Comparison of ENCODE assay signal across 14 cellular contexts in genomic region chr3:177746259-177747021, GRCh38.
DNase-seq lines count a peak whose midpoint lies in the region; ATAC-seq, FAIRE-seq and TF ChIP-seq lines count a peak whose summit lies in the region.
"Had no signal": no experiment of that assay in that cellular context is flagged by ENCODE, and none has a peak within 500 bp of the region (broad histone marks: within the 10 kb centered on the region; RNA-seq: fewer than 3 reads in every experiment).

No MANE protein-coding gene starts in this region.

- H3K27ac ChIP-seq in brain microvascular endothelial cell (no peak overlapping the region), keratinocyte (ENCODE audit: control insufficient read depth, insufficient read depth, low read length) (peak overlapping the region; percentile 19), gastroesophageal sphincter (no peak overlapping the region)
- H3K27ac ChIP-seq: right lobe of liver had no signal

- H3K4me1 Mint-ChIP-seq in stimulated activated effector memory CD8-positive, alpha-beta T cell treated with anti-CD3 and anti-CD28 coated beads, Interleukin-12 subunit alpha, Interleukin-12 subunit beta, amount 100 ng/mL, for 72 hours = no peaks in the 10 kb centered on the region
- H3K4me1 Mint-ChIP-seq: activated naive CD8-positive, alpha-beta T cell treated with anti-CD3 and anti-CD28 coated beads, Interleukin-2, amount 10 ng/mL, durations not matched to agents 7 days and 5 days had no signal

- no peak for TF ChIP-seq POLR2A in gastroesophageal sphincter (IDR thresholded peaks at IDR 0.05)

- H3K4me1 ChIP-seq in keratinocyte (ENCODE audit: control insufficient read depth, extremely low read depth, insufficient read depth, low read length) (peaks cover 32% of the 10 kb centered on the region), gastroesophageal sphincter (peaks cover 0 to 9% (median 0%) of the 10 kb centered on the region in 3 donors)
- H3K4me1 ChIP-seq: right lobe of liver had no signal

- H4K20me1 ChIP-seq in keratinocyte (ENCODE audit: control insufficient read depth, extremely low read depth, insufficient read depth, low read length) = no peaks in the 10 kb centered on the region

- peak overlapping the region; percentile 44 for H3K4me2 ChIP-seq in keratinocyte (ENCODE audit: control insufficient read depth, extremely low read depth, insufficient read depth, low read depth, low read length)

- 60 to 82% methylated on average over 6 of the region's 6 CpGs for WGBS in gastroesophageal sphincter (ENCODE audit: low coverage in 1 of 2), 2 donors

- H3K9me3 Mint-ChIP-seq in stimulated activated effector memory CD8-positive, alpha-beta T cell treated with anti-CD3 and anti-CD28 coated beads, Interleukin-12 subunit alpha, Interleukin-12 subunit beta, amount 100 ng/mL, for 72 hours = no peaks in the 10 kb centered on the region
- H3K9me3 Mint-ChIP-seq: activated B cell treated with CpG ODN at 0.5 μM for 24 hours; CD4-positive, alpha-beta T cell; stimulated activated memory B cell treated with anti-CD40 and anti-IgM and Interleukin-4, amounts not matched to agents 10 μg/mL and 1 μg/mL and 100 μg/mL, for 72 hours had no signal

- in situ Hi-C loops in brain microvascular endothelial cell (cut with HindIII; ENCODE audit: low pct_ligation_motif_present, low sequenced_read_pairs) = no loop called here

- H3K27ac Mint-ChIP-seq in stimulated activated effector memory CD8-positive, alpha-beta T cell treated with anti-CD3 and anti-CD28 coated beads, Interleukin-12 subunit alpha, Interleukin-12 subunit beta, amount 100 ng/mL, for 72 hours = no peak overlapping the region
- H3K27ac Mint-ChIP-seq: activated B cell treated with CpG ODN at 0.5 μM for 24 hours; activated naive CD8-positive, alpha-beta T cell treated with anti-CD3 and anti-CD28 coated beads, Interleukin-2, amount 10 ng/mL, durations not matched to agents 7 days and 5 days; CD4-positive, alpha-beta T cell; stimulated activated memory B cell treated with anti-CD40 and anti-IgM and Interleukin-4, amounts not matched to agents 10 μg/mL and 1 μg/mL and 100 μg/mL, for 72 hours had no signal

- peak overlapping the region; percentile 54 for H2AFZ ChIP-seq in keratinocyte (ENCODE audit: control insufficient read depth, low read length)

- H3K36me3 ChIP-seq in brain microvascular endothelial cell (replicated peaks) (no peaks in the 10 kb centered on the region), keratinocyte (ENCODE audit: control insufficient read depth in 2 of 2, extremely low read depth in 1 of 2, insufficient read depth in 2 of 2, low read length in 2 of 2) (no peaks in the 10 kb centered on the region), gastroesophageal sphincter (no peaks in the 10 kb centered on the region)
- H3K36me3 ChIP-seq: right lobe of liver had no signal

- no peaks in the 10 kb centered on the region for H3K79me2 ChIP-seq in keratinocyte (ENCODE audit: control insufficient read depth, insufficient read depth, low read length)

- FAIRE-seq in keratinocyte (lab: Jason Lieb, UNC) = peak; percentile 92
- FAIRE-seq: kidney had no signal

- no peak overlapping the region for H3K9ac ChIP-seq in keratinocyte (ENCODE audit: control insufficient read depth, extremely low read depth, insufficient read depth, low read length)

- no peaks in the 10 kb centered on the region for H3K9me1 ChIP-seq in keratinocyte (ENCODE audit: control insufficient read depth, extremely low read depth, insufficient read depth, low read length)

- H3K4me3 Mint-ChIP-seq in stimulated activated effector memory CD8-positive, alpha-beta T cell treated with anti-CD3 and anti-CD28 coated beads, Interleukin-12 subunit alpha, Interleukin-12 subunit beta, amount 100 ng/mL, for 72 hours = no peak overlapping the region
- H3K4me3 Mint-ChIP-seq: activated B cell treated with CpG ODN at 0.5 μM for 24 hours; activated naive CD8-positive, alpha-beta T cell treated with anti-CD3 and anti-CD28 coated beads, Interleukin-2, amount 10 ng/mL, durations not matched to agents 7 days and 5 days; CD4-positive, alpha-beta T cell; stimulated activated memory B cell treated with anti-CD40 and anti-IgM and Interleukin-4, amounts not matched to agents 10 μg/mL and 1 μg/mL and 100 μg/mL, for 72 hours had no signal

- H3K9me3 ChIP-seq in keratinocyte (ENCODE audit: control insufficient read depth, low read depth, low read length) (no peaks in the 10 kb centered on the region), gastroesophageal sphincter (no peaks in the 10 kb centered on the region)
- H3K9me3 ChIP-seq: right lobe of liver had no signal

- ATAC-seq in stimulated activated effector memory CD8-positive, alpha-beta T cell treated with anti-CD3 and anti-CD28 coated beads, Interleukin-12 subunit alpha, Interleukin-12 subunit beta, amount 100 ng/mL, for 72 hours = peak; percentile 68
- ATAC-seq in gastroesophageal sphincter = no peak
- ATAC-seq in GM21576 (IDR thresholded peaks at IDR 0.05; ENCODE audit: unreplicated experiment) = no peak
- ATAC-seq: right lobe of liver; stimulated activated memory B cell treated with anti-CD40 and anti-IgM and Interleukin-4, amounts not matched to agents 10 μg/mL and 1 μg/mL and 100 μg/mL, for 72 hours had no signal

- no peak for TF ChIP-seq CTCF in brain microvascular endothelial cell (IDR thresholded peaks at IDR 0.05; ENCODE audit: low read depth, low read length, missing control alignments)
- no peak for TF ChIP-seq CTCF in keratinocyte (optimal IDR thresholded peaks at IDR 0.05 in 1 of 3, IDR thresholded peaks at IDR 0.05 in 1 of 3, conservative IDR thresholded peaks at IDR 0.05 in 1 of 3; ENCODE audit: extremely low read depth in 1 of 3, insufficient read depth in 2 of 3, low read length in 3 of 3)
- TF ChIP-seq CTCF in gastroesophageal sphincter (IDR thresholded peaks at IDR 0.05) = no peak

- dilution Hi-C loops in keratinocyte (cut with MboI; ENCODE audit: extremely low pct_ligation_motif_present, low sequenced_read_pairs) = no loop called here

- no peaks in the 10 kb centered on the region for H3K27me3 ChIP-seq in brain microvascular endothelial cell (replicated peaks)
- H3K27me3 ChIP-seq in keratinocyte (ENCODE audit: control insufficient read depth, extremely low read depth, insufficient read depth, low read length) = no peaks in the 10 kb centered on the region
- H3K27me3 ChIP-seq in gastroesophageal sphincter = no peaks in the 10 kb centered on the region
- H3K27me3 ChIP-seq: right lobe of liver had no signal

- TF ChIP-seq EP300 in gastroesophageal sphincter (IDR thresholded peaks at IDR 0.05) = no peak

- H3K36me3 Mint-ChIP-seq in stimulated activated effector memory CD8-positive, alpha-beta T cell treated with anti-CD3 and anti-CD28 coated beads, Interleukin-12 subunit alpha, Interleukin-12 subunit beta, amount 100 ng/mL, for 72 hours = no peaks in the 10 kb centered on the region
- H3K36me3 Mint-ChIP-seq: stimulated activated memory B cell treated with anti-CD40 and anti-IgM and Interleukin-4, amounts not matched to agents 10 μg/mL and 1 μg/mL and 100 μg/mL, for 72 hours had no signal

- H3K4me3 ChIP-seq in brain microvascular endothelial cell (ENCODE audit: low read depth, low read length) (no peak overlapping the region), keratinocyte (ENCODE audit: control insufficient read depth in 2 of 3, extremely low read depth in 1 of 3, insufficient read depth in 2 of 3, low read depth in 1 of 3, low read length in 3 of 3) (no peak overlapping the region), gastroesophageal sphincter (no peak overlapping the region)
- H3K4me3 ChIP-seq: right lobe of liver had no signal

- DNase-seq in M059J (ENCODE audit: low read depth) (peak; percentile 75), brain microvascular endothelial cell (peak; percentile 20), keratinocyte (ENCODE audit: low read depth, low spot score) (no peak), NCI-H146 treated with DMSO at 0.1 percent for 48 hours (lab: John Stamatoyannopoulos, UW; ENCODE audit: unreplicated experiment) (no peak)
- DNase-seq in stimulated activated effector memory CD8-positive, alpha-beta T cell treated with anti-CD3 and anti-CD28 coated beads, Interleukin-12 subunit alpha, Interleukin-12 subunit beta, amount 100 ng/mL, for 72 hours (ENCODE audit: low spot score in 2 of 2) = no peak
- DNase-seq: activated B cell treated with CpG ODN at 0.5 μM for 24 hours; activated naive CD8-positive, alpha-beta T cell treated with anti-CD3 and anti-CD28 coated beads, Interleukin-2, amount 10 ng/mL, durations not matched to agents 7 days and 5 days; CD4-positive, alpha-beta T cell; kidney; right lobe of liver; stimulated activated CD4-positive, alpha-beta T cell treated with anti-CD3 and anti-CD28 coated beads, Interleukin-4, amount 100 ng/mL, for 4 hours had no signal

Comparison
In these comparisons a context has a peak if more than half of its experiments do, and no peak if none do; other contexts are left out.
1. DNase-seq: peak in M059J (single experiment) and brain microvascular endothelial cell (single experiment); none in keratinocyte (single experiment), stimulated activated effector memory CD8-positive, alpha-beta T cell treated with anti-CD3 and anti-CD28 coated beads, Interleukin-12 subunit alpha, Interleukin-12 subunit beta, amount 100 ng/mL, for 72 hours (0 of 2) and NCI-H146 treated with DMSO at 0.1 percent for 48 hours (single experiment).